Comparison of ENCODE assay signal across 1 cellular context in genomic region chr6:137850137-137850714, GRCh38.
TF ChIP-seq lines count a peak whose summit lies in the region.

No MANE protein-coding gene starts in this region.

TF ChIP-seq in HepG2, 621 proteins besides CTCF, POLR2A, EP300 and RAD21:
- peak; percentile 77 for TF ChIP-seq ZNF629 (CRISPR knock-in tag; conservative IDR thresholded peaks at IDR 0.05)
- TF ChIP-seq CEBPZ (IDR thresholded peaks at IDR 0.05; ENCODE audit: low read length), result no peak
TF ChIP-seq in HepG2: peak in this region for 1.
